In genomic region chr21:45539046-45539795, GRCh38 we compare ENCODE assay signal across 14 cellular contexts. TPM values are rescaled to one million over a fixed set of nuclear protein-coding genes. Genes with fewer than 3 reads are reported as not detected.
A peak's percentile ranks its signal among the peaks of the same experiment; 100 is the strongest.
DNase-seq lines count a peak whose midpoint lies in the region; ATAC-seq and TF ChIP-seq lines count a peak whose summit lies in the region.
"Had no signal": no experiment of that assay in that cellular context is flagged by ENCODE, and none has a peak within 500 bp of the region (broad histone marks: within the 10 kb centered on the region; RNA-seq: fewer than 3 reads in every experiment).

No MANE protein-coding gene starts in this region.

- H3K4me1 Mint-ChIP-seq in CD4-positive, alpha-beta memory T cell: peaks cover 3 to 27% (median 9%) of the 10 kb centered on the region in 4 donors

- H3K9me3 ChIP-seq in heart right ventricle (no peaks in the 10 kb centered on the region), duodenal mucosa (ENCODE audit: control insufficient read depth in 1 of 2, low read length in 2 of 2) (no peaks in the 10 kb centered on the region), neuronal stem cell (replicated peaks in 1 of 2; ENCODE audit: control insufficient read depth in 2 of 2, insufficient read depth in 1 of 2, low read depth in 1 of 2, low read length in 2 of 2) (no peaks in the 10 kb centered on the region)
- H3K9me3 ChIP-seq in CD4-positive, alpha-beta memory T cell (ENCODE audit: control insufficient read depth in 1 of 2, low read length in 2 of 2): no peaks in the 10 kb centered on the region

- H3K27ac Mint-ChIP-seq in CD4-positive, alpha-beta memory T cell: peak overlapping the region in 1 of 7 donors; percentile 55

- peak overlapping the region in 2 of 8 donors; percentile 2 to 59 for H3K4me3 Mint-ChIP-seq in CD4-positive, alpha-beta memory T cell

- 89 to 90% methylated on average over 17 of the region's 17 CpGs for WGBS in heart right ventricle, 2 donors
- no CpG with 5 or more reads among the region's 17 CpGs for WGBS in neuronal stem cell (ENCODE audit: extremely low coverage in 2 of 2, insufficient read length in 2 of 2, insufficient replicate concordance in 1 of 2), 2 donors

- H3K4me3 ChIP-seq in heart right ventricle (no peak overlapping the region), duodenal mucosa (ENCODE audit: low read depth in 1 of 2, low read length in 2 of 2) (no peak overlapping the region), neuronal stem cell (ENCODE audit: low read length in 2 of 2) (peak overlapping the region in 1 of 2 donors; percentile 16)
- H3K4me3 ChIP-seq in CD4-positive, alpha-beta memory T cell (ENCODE audit: low read length in 2 of 2): no peak overlapping the region

- no peak overlapping the region for H4K8ac ChIP-seq in neuronal stem cell (ENCODE audit: low read depth, low read length)

- DNase-seq in Right ventricle myocardium inferior (ENCODE audit: missing footprints): peak; percentile 53
- no peak for DNase-seq in heart right ventricle
- no peak for DNase-seq in neuronal stem cell (ENCODE audit: low spot score)
- no peak for DNase-seq in CD4-positive, alpha-beta memory T cell
- no peak for DNase-seq in NCI-H345 (lab: John Stamatoyannopoulos, UW)
- DNase-seq: amniotic stem cell; effector memory CD4-positive, alpha-beta T cell; mammary epithelial cell; NCI-H526; retina; SHP77 treated with DMSO at 0.1 percent for 48 hours had no signal

- TF ChIP-seq CTCF in heart right ventricle (IDR thresholded peaks at IDR 0.05): no peak

- H3K27me3 ChIP-seq in heart right ventricle: no peaks in the 10 kb centered on the region
- H3K27me3 ChIP-seq in duodenal mucosa (ENCODE audit: control insufficient read depth in 1 of 2, insufficient read depth in 2 of 2, low read length in 2 of 2): no peaks in the 10 kb centered on the region
- H3K27me3 ChIP-seq in neuronal stem cell (ENCODE audit: control insufficient read depth in 3 of 3, insufficient read depth in 3 of 3, low read depth in 1 of 3, low read length in 3 of 3): peaks cover 0 to 5% (median 0%) of the 10 kb centered on the region in 3 experiments
- H3K27me3 ChIP-seq in CD4-positive, alpha-beta memory T cell (ENCODE audit: insufficient read depth, low read length): no peaks in the 10 kb centered on the region

- no peak overlapping the region for H4K91ac ChIP-seq in neuronal stem cell (ENCODE audit: low read depth, low read length, poor library complexity)

- H3K79me1 ChIP-seq in neuronal stem cell (ENCODE audit: low read depth, low read length): peaks cover 33% of the 10 kb centered on the region

- CTCF ChIA-PET in CD4-positive, alpha-beta memory T cell (lab: Charles Lee; ENCODE audit: partially characterized antibody): no interaction called here

- H3K4me2 ChIP-seq in neuronal stem cell (ENCODE audit: insufficient read depth, low read length, poor library complexity, severe bottlenecking): no peak overlapping the region

- H3K36me3 Mint-ChIP-seq in CD4-positive, alpha-beta memory T cell: peaks cover 3 to 4% of the 10 kb centered on the region in 2 donors

- H3K23ac ChIP-seq in neuronal stem cell (ENCODE audit: low read depth, low read length, poor library complexity): peak overlapping the region; percentile 52

- H3K27ac ChIP-seq in heart right ventricle (no peak overlapping the region), duodenal mucosa (ENCODE audit: low read depth, low read length) (peak overlapping the region; percentile 36), neuronal stem cell (replicated peaks; ENCODE audit: low read length) (no peak overlapping the region)
- no peak overlapping the region for H3K27ac ChIP-seq in CD4-positive, alpha-beta memory T cell (ENCODE audit: low read depth, low read length)

- H3K27me3 Mint-ChIP-seq in CD4-positive, alpha-beta memory T cell: no peaks in the 10 kb centered on the region

- H3K4me1 ChIP-seq in heart right ventricle: peaks cover 0 to 39% (median 21%) of the 10 kb centered on the region in 9 donors
- H3K4me1 ChIP-seq in duodenal mucosa (ENCODE audit: control insufficient read depth in 1 of 2, insufficient read depth in 2 of 2, low read length in 2 of 2): peaks cover 25 to 33% of the 10 kb centered on the region in 2 donors
- peaks cover 12 to 15% of the 10 kb centered on the region in 2 donors for H3K4me1 ChIP-seq in neuronal stem cell (ENCODE audit: control insufficient read depth in 2 of 2, insufficient read depth in 1 of 2, low read depth in 1 of 2, low read length in 2 of 2)
- peaks cover 17% of the 10 kb centered on the region for H3K4me1 ChIP-seq in CD4-positive, alpha-beta memory T cell (ENCODE audit: insufficient read depth, low read length)

- H3K9me3 Mint-ChIP-seq in CD4-positive, alpha-beta memory T cell: no peaks in the 10 kb centered on the region

- ATAC-seq in Right ventricle myocardium inferior (no peak), heart right ventricle (no peak), GM21447 (IDR thresholded peaks at IDR 0.05; ENCODE audit: unreplicated experiment) (no peak), GM21529 (IDR thresholded peaks at IDR 0.05; ENCODE audit: unreplicated experiment) (no peak)

- H2AK5ac ChIP-seq in neuronal stem cell (ENCODE audit: low read depth, low read length): no peak overlapping the region

- no peak overlapping the region for H3K18ac ChIP-seq in neuronal stem cell (ENCODE audit: low read length)

- H2BK120ac ChIP-seq in neuronal stem cell (ENCODE audit: low read depth, low read length): no peak overlapping the region

- H3K9ac ChIP-seq in duodenal mucosa (ENCODE audit: low read depth in 1 of 2, low read length in 2 of 2): no peak overlapping the region
- H3K9ac ChIP-seq in neuronal stem cell (ENCODE audit: low read depth, low read length, poor library complexity): no peak overlapping the region

- peak overlapping the region; percentile 66 for H2BK5ac ChIP-seq in neuronal stem cell (ENCODE audit: low read length)

- H2AFZ ChIP-seq in neuronal stem cell (ENCODE audit: low read length): no peak overlapping the region

- no peak overlapping the region for H2BK12ac ChIP-seq in neuronal stem cell (ENCODE audit: low read length)

- no peak overlapping the region for H3K14ac ChIP-seq in neuronal stem cell (ENCODE audit: low read length)

- H2BK15ac ChIP-seq in neuronal stem cell (ENCODE audit: low read length): no peak overlapping the region

- intact Hi-C loops in Right ventricle myocardium inferior (cut with DNase I): no loop called here
- intact Hi-C loops in heart right ventricle (cut with DNase I): no loop called here
- intact Hi-C loops in CD4-positive, alpha-beta memory T cell (cut with micrococcal nuclease): no loop called here

- peaks cover 0 to 5% (median 0%) of the 10 kb centered on the region in 9 donors for H3K36me3 ChIP-seq in heart right ventricle
- no peaks in the 10 kb centered on the region for H3K36me3 ChIP-seq in duodenal mucosa (ENCODE audit: control insufficient read depth in 1 of 2, insufficient read depth in 2 of 2, low read length in 2 of 2)
- peaks cover 0 to 7% of the 10 kb centered on the region in 2 donors for H3K36me3 ChIP-seq in neuronal stem cell (replicated peaks in 1 of 2; ENCODE audit: control insufficient read depth in 2 of 2, insufficient read depth in 2 of 2, low read length in 2 of 2)
- H3K36me3 ChIP-seq in CD4-positive, alpha-beta memory T cell (ENCODE audit: insufficient read depth, low read length): no peaks in the 10 kb centered on the region

- POLR2A ChIA-PET in CD4-positive, alpha-beta memory T cell (lab: Charles Lee; ENCODE audit: partially characterized antibody): no interaction called here

- no peak overlapping the region for H3K4ac ChIP-seq in neuronal stem cell (ENCODE audit: low read length)

RNA-seq across cellular contexts. Expression of gene SLC19A1, which starts 3.0 kb away (rescaled TPM):
- total RNA-seq in Right ventricle myocardium inferior (8.2 TPM), heart right ventricle (1 to 10 TPM; 1.5 to 8.5 (median 3.5) TPM)
- 1 to 10 TPM; 3.8 to 7.2 TPM for polyA plus RNA-seq in heart right ventricle
- polyA plus RNA-seq in neuronal stem cell (2013, experiment 1 of 2): 16.6 TPM
- polyA plus RNA-seq in neuronal stem cell (2013, experiment 2 of 2): 16.2 TPM
- total RNA-seq in CD4-positive, alpha-beta memory T cell: 1 to 10 TPM; 8.0 to 9.8 TPM
- 1 to 10 TPM; 7.4 to 8.5 TPM for polyA plus RNA-seq in CD4-positive, alpha-beta memory T cell
